ENCODE assay signal across 11 cellular contexts in the genomic region with DNA sequence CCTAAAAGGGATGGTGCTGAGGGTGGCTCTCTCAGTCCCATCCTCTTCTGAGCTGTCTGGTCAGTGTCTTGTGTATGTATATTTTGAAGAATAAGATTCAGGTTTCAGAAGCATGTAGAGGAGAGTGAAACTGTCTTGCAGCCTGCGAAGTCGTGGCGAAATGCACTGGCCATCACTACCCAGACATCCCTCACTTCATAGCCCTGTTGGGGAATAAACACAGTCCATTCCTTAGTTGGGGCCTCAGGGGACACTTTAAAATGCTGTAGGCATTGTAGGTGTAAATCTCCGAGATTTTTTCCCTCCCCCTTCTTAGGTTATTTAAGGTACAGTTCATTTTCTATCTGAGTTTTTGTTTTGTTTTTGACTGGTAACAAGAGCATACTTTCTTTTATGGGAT.
DNase-seq lines count a peak whose midpoint lies in the region; ATAC-seq and TF ChIP-seq lines count a peak whose summit lies in the region.
"Had no signal": no experiment of that assay in that cellular context is flagged by ENCODE, and none has a peak within 500 bp of the region (broad histone marks: within the 10 kb centered on the region; RNA-seq: fewer than 3 reads in every experiment).

No MANE protein-coding gene starts in this region.

- H3K4me1 ChIP-seq in adrenal gland (replicated peaks in 1 of 2) (peaks cover 0 to 16% of the 10 kb centered on the region in 2 donors), mucosa of rectum (ENCODE audit: control insufficient read depth in 2 of 2, insufficient read depth in 2 of 2, low read length in 2 of 2) (peaks cover 5 to 11% of the 10 kb centered on the region in 2 donors), urinary bladder (ENCODE audit: insufficient read depth) (no peaks in the 10 kb centered on the region)
- H3K4me1 ChIP-seq: colonic mucosa, psoas muscle had no signal

- H3K9me3 ChIP-seq in adrenal gland (replicated peaks in 1 of 3) = no peaks in the 10 kb centered on the region
- no peaks in the 10 kb centered on the region for H3K9me3 ChIP-seq in mucosa of rectum (ENCODE audit: control insufficient read depth in 2 of 2, low read length in 2 of 2)
- H3K9me3 ChIP-seq: colonic mucosa, psoas muscle had no signal

- H3K4me3 ChIP-seq in adrenal gland = no peak overlapping the region
- H3K4me3 ChIP-seq in mucosa of rectum (ENCODE audit: low read length in 2 of 2) = no peak overlapping the region
- peak overlapping the region; percentile 0 for H3K4me3 ChIP-seq in urinary bladder (ENCODE audit: low read depth, low read length)
- H3K4me3 ChIP-seq: colonic mucosa, psoas muscle had no signal

- intact Hi-C loops in adrenal gland (cut with DNase I) = no loop called here

- no peak for TF ChIP-seq POLR2A in adrenal gland (IDR thresholded peaks at IDR 0.05)

- H3K9me3 Mint-ChIP-seq in activated naive CD8-positive, alpha-beta T cell (ENCODE audit: low read depth) = no peaks in the 10 kb centered on the region
- no peaks in the 10 kb centered on the region for H3K9me3 Mint-ChIP-seq in activated naive CD8-positive, alpha-beta T cell treated with anti-CD3 and anti-CD28 coated beads, Interleukin-2, amount 50 U/mL, for 24 hours

- H3K9ac ChIP-seq in mucosa of rectum (ENCODE audit: low read depth in 1 of 2, low read length in 2 of 2) = no peak overlapping the region

- H3K4me1 Mint-ChIP-seq in activated naive CD8-positive, alpha-beta T cell (ENCODE audit: low read depth) = peaks cover 44% of the 10 kb centered on the region
- H3K4me1 Mint-ChIP-seq in activated naive CD8-positive, alpha-beta T cell treated with anti-CD3 and anti-CD28 coated beads, Interleukin-2, amount 50 U/mL, for 24 hours = peaks cover 32% of the 10 kb centered on the region

- TF ChIP-seq CTCF in adrenal gland (IDR thresholded peaks at IDR 0.05) = no peak

- ATAC-seq in activated naive CD8-positive, alpha-beta T cell treated with anti-CD3 and anti-CD28 coated beads, Interleukin-2, amount 50 U/mL, for 24 hours = no peak
- ATAC-seq: psoas muscle had no signal

- WGBS in adrenal gland, 4 donors = 72 to 87% (median 80%) methylated on average over 4 of the region's 4 CpGs
- 29% methylated on average over 4 of the region's 4 CpGs for whole genome bisulfite sequencing in urinary bladder

- H3K36me3 ChIP-seq in adrenal gland (replicated peaks in 1 of 2) (peaks cover 0 to 37% of the 10 kb centered on the region in 2 donors), mucosa of rectum (ENCODE audit: control insufficient read depth in 2 of 2, insufficient read depth in 2 of 2, low read length in 2 of 2) (peaks cover 83 to 93% of the 10 kb centered on the region in 2 donors), urinary bladder (ENCODE audit: insufficient read depth) (peaks cover 5% of the 10 kb centered on the region)

- no peak overlapping the region for H3K27ac Mint-ChIP-seq in activated naive CD8-positive, alpha-beta T cell
- no peak overlapping the region for H3K27ac Mint-ChIP-seq in activated naive CD8-positive, alpha-beta T cell treated with anti-CD3 and anti-CD28 coated beads, Interleukin-2, amount 50 U/mL, for 24 hours

- H3K4me3 Mint-ChIP-seq in activated naive CD8-positive, alpha-beta T cell = peak overlapping the region; percentile 8
- no peak overlapping the region for H3K4me3 Mint-ChIP-seq in activated naive CD8-positive, alpha-beta T cell treated with anti-CD3 and anti-CD28 coated beads, Interleukin-2, amount 50 U/mL, for 24 hours

- no peaks in the 10 kb centered on the region for H3K27me3 Mint-ChIP-seq in activated naive CD8-positive, alpha-beta T cell
- H3K27me3 Mint-ChIP-seq in activated naive CD8-positive, alpha-beta T cell treated with anti-CD3 and anti-CD28 coated beads, Interleukin-2, amount 50 U/mL, for 24 hours = no peaks in the 10 kb centered on the region

- H3K27ac ChIP-seq in adrenal gland (peak overlapping the region in 3 of 5 donors; percentile 15 to 39 (median 28)), mucosa of rectum (ENCODE audit: low read depth in 2 of 2, low read length in 2 of 2) (peak overlapping the region; percentile 17 to 35), urinary bladder (ENCODE audit: low read depth) (no peak overlapping the region), caudate nucleus (ENCODE audit: low read depth, low read length) (no peak overlapping the region)
- H3K27ac ChIP-seq: colonic mucosa, psoas muscle had no signal

- H3K27me3 ChIP-seq in adrenal gland (no peaks in the 10 kb centered on the region), mucosa of rectum (ENCODE audit: control insufficient read depth in 2 of 2, insufficient read depth in 2 of 2, low read length in 2 of 2) (no peaks in the 10 kb centered on the region)
- H3K27me3 ChIP-seq: colonic mucosa had no signal

- H3K36me3 Mint-ChIP-seq in activated naive CD8-positive, alpha-beta T cell = peaks cover 27% of the 10 kb centered on the region
- H3K36me3 Mint-ChIP-seq in activated naive CD8-positive, alpha-beta T cell treated with anti-CD3 and anti-CD28 coated beads, Interleukin-2, amount 50 U/mL, for 24 hours (ENCODE audit: low read depth) = peaks cover 8% of the 10 kb centered on the region

- no peak for DNase-seq in activated naive CD8-positive, alpha-beta T cell treated with anti-CD3 and anti-CD28 coated beads, Interleukin-2, amount 50 U/mL, for 24 hours
- DNase-seq in adrenal gland (no peak), NCI-H446 (lab: John Stamatoyannopoulos, UW) (no peak), caudate nucleus (lab: John Stamatoyannopoulos, UW) (no peak), activated gamma-delta T cell (lab: John Stamatoyannopoulos, UW) (no peak)
- DNase-seq: SHP77 treated with DMSO at 0.1 percent for 48 hours had no signal

Comparison
In these comparisons a context has a peak if more than half of its experiments do, and no peak if none do; other contexts are left out.
1. H3K27ac ChIP-seq: peak in adrenal gland (3 of 5) and mucosa of rectum (2 of 2); none in urinary bladder (single experiment) and caudate nucleus (single experiment).